8 cellular contexts compared by ENCODE assay signal in genomic region chr3:50256978-50257890, GRCh38. TPM values are rescaled to one million over a fixed set of nuclear protein-coding genes. Genes with fewer than 3 reads are reported as not detected.
DNase-seq lines count a peak whose midpoint lies in the region; ATAC-seq and TF ChIP-seq lines count a peak whose summit lies in the region.

No MANE protein-coding gene starts in this region.

- no peak for TF ChIP-seq EP300 in gastroesophageal sphincter (IDR thresholded peaks at IDR 0.05)

- DNase-seq in AG09319 (ENCODE audit: extremely low read depth, low read depth) (no peak), WERI-Rb-1 (peak; percentile 84), testis (peak; percentile 53), dedifferentiated amniotic fluid mesenchymal stem cell (ENCODE audit: extremely low spot score) (no peak)

- TF ChIP-seq CTCF in AG09319 (IDR thresholded peaks at IDR 0.05; ENCODE audit: low read depth, low read length) (peak; percentile 55), GM12873 (IDR thresholded peaks at IDR 0.05; ENCODE audit: insufficient read depth, low read depth, low read length, missing control alignments) (peak; percentile 76), WERI-Rb-1 (IDR thresholded peaks at IDR 0.05; ENCODE audit: low read depth, low read length) (peak; percentile 89), gastroesophageal sphincter (IDR thresholded peaks at IDR 0.05) (peak in 3 of 4 experiments; percentile 4 to 55 (median 34)), testis (IDR thresholded peaks at IDR 0.05) (peak in 1 of 3 experiments; percentile 9)

- intact Hi-C loops in testis (cut with DNase I; ENCODE audit: low total_unique reads): loop anchor here (10.0 kb wide), 1 partner anchor 68 kb away; the partner anchor contains the start of genes HYAL2 and TUSC2

- no peak for TF ChIP-seq POLR2A in gastroesophageal sphincter (IDR thresholded peaks at IDR 0.05)
- TF ChIP-seq POLR2A in testis (IDR thresholded peaks at IDR 0.05): no peak

- H3K4me3 ChIP-seq in WERI-Rb-1 (ENCODE audit: low read depth, low read length) (no peak overlapping the region), gastroesophageal sphincter (no peak overlapping the region), testis (no peak overlapping the region)

- H3K9me3 ChIP-seq in WERI-Rb-1 (ENCODE audit: severe bottlenecking): no peaks in the 10 kb centered on the region
- peaks cover 0 to 8% (median 0%) of the 10 kb centered on the region in 3 donors for H3K9me3 ChIP-seq in gastroesophageal sphincter
- no peaks in the 10 kb centered on the region for H3K9me3 ChIP-seq in testis

- ATAC-seq in gastroesophageal sphincter: no peak
- ATAC-seq in GM21390 (IDR thresholded peaks at IDR 0.05; ENCODE audit: unreplicated experiment): no peak
- no peak for ATAC-seq in GM21423 (IDR thresholded peaks at IDR 0.05; ENCODE audit: unreplicated experiment)

- H3K27ac ChIP-seq in WERI-Rb-1 (peak overlapping the region; percentile 27; the same call in 1 of the 2 replicates), gastroesophageal sphincter (peak overlapping the region in 3 of 4 donors; percentile 60 to 100 (median 95)), testis (no peak overlapping the region)

- H3K4me1 ChIP-seq in gastroesophageal sphincter: peaks cover 3 to 95% (median 34%) of the 10 kb centered on the region in 3 donors
- H3K4me1 ChIP-seq in testis: peaks cover 20% of the 10 kb centered on the region

- 95 to 100% methylated on average over 1 to 12 of the region's 20 CpGs for WGBS in gastroesophageal sphincter (ENCODE audit: low coverage in 1 of 2), 2 donors
- WGBS in testis, 2 donors: 89 to 92% methylated on average over 20 of the region's 20 CpGs

- H3K36me3 ChIP-seq in WERI-Rb-1: peaks cover 44% of the 10 kb centered on the region
- H3K36me3 ChIP-seq in gastroesophageal sphincter: peaks cover 0 to 68% of the 10 kb centered on the region in 2 donors
- H3K36me3 ChIP-seq in testis (ENCODE audit: low read depth, missing control alignments): no peaks in the 10 kb centered on the region

- H3K27me3 ChIP-seq in WERI-Rb-1 (ENCODE audit: insufficient read depth, low read depth, severe bottlenecking) (no peaks in the 10 kb centered on the region), gastroesophageal sphincter (no peaks in the 10 kb centered on the region), testis (no peaks in the 10 kb centered on the region)

RNA-seq across cellular contexts. Expression of gene SEMA3B, which starts 11.7 kb away (rescaled TPM):
- total RNA-seq in gastroesophageal sphincter: 10 to 100 TPM; 29.1 to 54.9 (median 44.2) TPM
- total RNA-seq in testis: 10 to 100 TPM; 12.9 to 26.7 TPM
- 30.2 TPM for polyA plus RNA-seq in testis (ENCODE audit: insufficient read depth, low read depth, low replicate concordance)

RNA-seq across cellular contexts. Expression of gene GNAI2, which starts 21.2 kb away (rescaled TPM):
- total RNA-seq in gastroesophageal sphincter (100 to 1,000 TPM; 172 to 262 (median 222) TPM), testis (100 to 1,000 TPM; 239 to 343 TPM)
- 238 TPM for polyA plus RNA-seq in testis (ENCODE audit: insufficient read depth, low read depth, low replicate concordance)

RNA-seq across cellular contexts. Expression of gene LSMEM2, which starts 21.7 kb away (rescaled TPM):
- not detected for total RNA-seq in gastroesophageal sphincter
- total RNA-seq in testis: 1 to 10 TPM; 1.5 to 3.2 TPM
- 2.6 TPM for polyA plus RNA-seq in testis (ENCODE audit: insufficient read depth, low read depth, low replicate concordance)

RNA-seq across cellular contexts. Expression of gene IFRD2, which starts 35.0 kb away (rescaled TPM):
- 10 to 100 TPM; 37.3 to 85.4 (median 64.9) TPM for total RNA-seq in gastroesophageal sphincter
- 10 to 100 TPM; 55.3 to 60.9 TPM for total RNA-seq in testis
- 42.3 TPM for polyA plus RNA-seq in testis (ENCODE audit: insufficient read depth, low read depth, low replicate concordance)

RNA-seq across cellular contexts. Expression of gene HYAL3, which starts 42.0 kb away (rescaled TPM):
- 1 to 10 TPM; 2.4 to 8.8 (median 4.0) TPM for total RNA-seq in gastroesophageal sphincter
- 10 to 100 TPM; 13.8 to 25.2 TPM for total RNA-seq in testis
- polyA plus RNA-seq in testis (ENCODE audit: insufficient read depth, low read depth, low replicate concordance): 27.9 TPM

Comparison
In these comparisons a context has a peak if more than half of its experiments do, and no peak if none do; other contexts are left out.
1. DNase-seq: peak in WERI-Rb-1 (single experiment) and testis (single experiment); none in AG09319 (single experiment) and dedifferentiated amniotic fluid mesenchymal stem cell (single experiment).
2. H3K27ac ChIP-seq: peak in WERI-Rb-1 (single experiment) and gastroesophageal sphincter (3 of 4); none in testis (0 of 2).